Comparison of ENCODE assay signal across 12 cellular contexts in genomic region chr10:6176691-6177231, GRCh38. TPM values are rescaled to one million over a fixed set of nuclear protein-coding genes. Genes with fewer than 3 reads are reported as not detected.
DNase-seq lines count a peak whose midpoint lies in the region; ATAC-seq and TF ChIP-seq lines count a peak whose summit lies in the region.
"Had no signal": no experiment of that assay in that cellular context is flagged by ENCODE, and none has a peak within 500 bp of the region (broad histone marks: within the 10 kb centered on the region; RNA-seq: fewer than 3 reads in every experiment).

No MANE protein-coding gene starts in this region.

- no peaks in the 10 kb centered on the region for H3K9me3 Mint-ChIP-seq in dendritic cell treated with granulocyte-macrophage colony-stimulating factor and Interleukin-4, amounts not matched to agents 40 ng/mL and 50 ng/mL, for 4 days
- H3K9me3 Mint-ChIP-seq in GM23338, result no peaks in the 10 kb centered on the region
- H3K9me3 Mint-ChIP-seq: CD8-positive, alpha-beta memory T cell had no signal

- no peak overlapping the region for H2AFZ ChIP-seq in GM23338

- peaks cover 10% of the 10 kb centered on the region; the same call in 1 of the 2 replicates for H3K79me2 ChIP-seq in GM23338 (replicated peaks; ENCODE audit: insufficient read depth)

- H3K9me2 ChIP-seq in GM23338 (ENCODE audit: insufficient read depth), result no peaks in the 10 kb centered on the region

- ATAC-seq in mucosa of descending colon (peak; percentile 10), GM23338 (no peak), HG03095 (IDR thresholded peaks at IDR 0.05; ENCODE audit: unreplicated experiment) (no peak)

- H3K4me3 ChIP-seq in AG10803 (ENCODE audit: low read length) (no peak overlapping the region), mucosa of descending colon (no peak overlapping the region), GM23338 (no peak overlapping the region)
- H3K4me3 ChIP-seq: heart right ventricle had no signal

- no peaks in the 10 kb centered on the region for H3K27me3 Mint-ChIP-seq in dendritic cell treated with granulocyte-macrophage colony-stimulating factor and Interleukin-4, amounts not matched to agents 40 ng/mL and 50 ng/mL, for 4 days
- H3K27me3 Mint-ChIP-seq in GM23338 (ENCODE audit: insufficient read depth, low read depth, poor library complexity), result peaks cover 17% of the 10 kb centered on the region
- H3K27me3 Mint-ChIP-seq: CD8-positive, alpha-beta memory T cell had no signal

- H3K27ac Mint-ChIP-seq in dendritic cell treated with granulocyte-macrophage colony-stimulating factor and Interleukin-4, amounts not matched to agents 40 ng/mL and 50 ng/mL, for 4 days, result peak overlapping the region; percentile 6
- H3K27ac Mint-ChIP-seq in GM23338, result no peak overlapping the region

- intact Hi-C loops in dendritic cell treated with granulocyte-macrophage colony-stimulating factor and Interleukin-4, amounts not matched to agents 40 ng/mL and 50 ng/mL, for 4 days (cut with micrococcal nuclease), result no loop called here
- intact Hi-C loops in mucosa of descending colon (cut with DNase I, micrococcal nuclease), result no loop called here

- peaks cover 65% of the 10 kb centered on the region for H3K4me1 Mint-ChIP-seq in dendritic cell treated with granulocyte-macrophage colony-stimulating factor and Interleukin-4, amounts not matched to agents 40 ng/mL and 50 ng/mL, for 4 days (ENCODE audit: low read depth)
- peaks cover 14% of the 10 kb centered on the region for H3K4me1 Mint-ChIP-seq in GM23338

- TF ChIP-seq CTCF in AG10803 (conservative IDR thresholded peaks at IDR 0.05; ENCODE audit: low read length), result no peak
- TF ChIP-seq CTCF in mucosa of descending colon (IDR thresholded peaks at IDR 0.05), result no peak
- no peak for TF ChIP-seq CTCF in GM23338 (conservative IDR thresholded peaks at IDR 0.05; ENCODE audit: low read depth in 2 of 2)

- H4K20me1 ChIP-seq in GM23338 (replicated peaks; ENCODE audit: insufficient read depth), result peaks cover 24% of the 10 kb centered on the region

- H3K27me3 ChIP-seq in GM23338 (ENCODE audit: insufficient read depth), result no peaks in the 10 kb centered on the region
- H3K27me3 ChIP-seq: heart right ventricle had no signal

- DNase-seq in AG10803 (ENCODE audit: low read depth), result peak; percentile 13
- DNase-seq in OCI-M1 (lab: John Stamatoyannopoulos, UW), result peak; percentile 24
- DNase-seq in mucosa of descending colon, result no peak
- no peak for DNase-seq in GM23338 (ENCODE audit: low spot score)
- DNase-seq in stimulated activated CD4-positive, alpha-beta T cell treated with anti-CD3 and anti-CD28 coated beads, Interleukin-4, amount 100 ng/mL, for 1 hour, result no peak
- no peak for DNase-seq in NOMO-1 treated with DMSO at 0.1 percent for 48 hours (lab: John Stamatoyannopoulos, UW; ENCODE audit: unreplicated experiment)
- DNase-seq: activated CD4-positive, alpha-beta T cell treated with anti-CD3 and anti-CD28 coated beads for 1 hour; CD8-positive, alpha-beta memory T cell; heart right ventricle; NCI-H1436 treated with DMSO at 0.1 percent for 48 hours had no signal

- H3K4me3 Mint-ChIP-seq in dendritic cell treated with granulocyte-macrophage colony-stimulating factor and Interleukin-4, amounts not matched to agents 40 ng/mL and 50 ng/mL, for 4 days, result no peak overlapping the region
- no peak overlapping the region for H3K4me3 Mint-ChIP-seq in GM23338
- H3K4me3 Mint-ChIP-seq: CD8-positive, alpha-beta memory T cell had no signal

- H3K27ac ChIP-seq in GM23338 (ENCODE audit: low read depth), result no peak overlapping the region

- H3K4me2 ChIP-seq in GM23338, result no peak overlapping the region

- H3F3A ChIP-seq in GM23338 (replicated peaks; ENCODE audit: low read depth), result 0 out of 2 replicates have a peak, but pooled peaks cover 5% of the 10 kb centered on the region

- H3K36me3 Mint-ChIP-seq in dendritic cell treated with granulocyte-macrophage colony-stimulating factor and Interleukin-4, amounts not matched to agents 40 ng/mL and 50 ng/mL, for 4 days (ENCODE audit: low read depth), result peaks cover 60% of the 10 kb centered on the region
- H3K36me3 Mint-ChIP-seq in GM23338 (ENCODE audit: low read depth), result peaks cover 4% of the 10 kb centered on the region

- H3K4me1 ChIP-seq in mucosa of descending colon (ENCODE audit: low read depth) (peaks cover 6% of the 10 kb centered on the region), GM23338 (ENCODE audit: insufficient read depth) (no peaks in the 10 kb centered on the region)

- H3K36me3 ChIP-seq in mucosa of descending colon (ENCODE audit: low read depth) (no peaks in the 10 kb centered on the region), GM23338 (ENCODE audit: insufficient read depth) (no peaks in the 10 kb centered on the region)
- H3K36me3 ChIP-seq: heart right ventricle had no signal

- H3K9me3 ChIP-seq in mucosa of descending colon, result no peaks in the 10 kb centered on the region
- H3K9me3 ChIP-seq: heart right ventricle had no signal

TF ChIP-seq in GM23338, 12 proteins besides CTCF, POLR2A, EP300 and RAD21:
- no peak for TF ChIP-seq REST (IDR thresholded peaks at IDR 0.05; ENCODE audit: unreplicated experiment)

RNA-seq across cellular contexts. Expression of gene PFKFB3, which starts 26.0 kb away (rescaled TPM):
- total RNA-seq in mucosa of descending colon, result 10 to 100 TPM; 19.3 to 39.0 (median 21.7) TPM
- 16.4 and 26.8 TPM in 2 replicates for total RNA-seq in GM23338 (2014; rRNA removed; shearing (Covaris generic))
- 9.5 and 11.4 TPM in 2 replicates for polyA plus RNA-seq in GM23338 (2016; fragmentation: Nextera tagmentation; extraction: Ambion mirVana)

Comparison
In these comparisons a context has a peak if more than half of its experiments do, and no peak if none do; other contexts are left out.
1. DNase-seq: peak in AG10803 (single experiment) and OCI-M1 (single experiment); none in mucosa of descending colon (0 of 3), GM23338 (single experiment), stimulated activated CD4-positive, alpha-beta T cell treated with anti-CD3 and anti-CD28 coated beads, Interleukin-4, amount 100 ng/mL, for 1 hour (single experiment) and NOMO-1 treated with DMSO at 0.1 percent for 48 hours (single experiment).